ENCODE assay signal across 34 cellular contexts in the genomic region with DNA sequence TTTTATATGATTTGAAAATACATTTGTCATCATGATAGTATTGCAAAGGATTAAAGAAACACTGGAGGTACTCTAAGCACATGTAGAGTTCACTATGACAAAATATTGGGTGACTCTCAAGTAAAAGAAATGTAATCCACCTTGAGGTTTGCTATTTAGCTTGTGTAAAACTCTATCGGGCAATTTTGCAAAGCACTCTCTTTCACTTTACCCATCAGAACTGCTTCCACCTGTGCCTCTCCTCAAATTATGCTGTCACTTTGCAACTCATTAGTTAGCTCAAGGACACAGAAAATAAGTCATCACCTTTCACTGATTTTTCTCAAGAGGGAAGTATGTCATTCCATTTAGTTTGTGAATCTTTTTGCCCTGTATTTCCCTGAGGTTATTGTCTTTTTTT. TPM values are rescaled to one million over a fixed set of nuclear protein-coding genes. Genes with fewer than 3 reads are reported as not detected.
"Had no signal": no experiment of that assay in that cellular context is flagged by ENCODE, and none has a peak within 500 bp of the region (broad histone marks: within the 10 kb centered on the region; RNA-seq: fewer than 3 reads in every experiment).

No MANE protein-coding gene starts in this region.

- H3K27ac ChIP-seq: adrenal gland, body of pancreas, colonic mucosa, epithelial cell of prostate, esophagus squamous epithelium had no signal

- H3K27me3 ChIP-seq: adrenal gland, body of pancreas, colonic mucosa, esophagus squamous epithelium had no signal

- H3K4me1 ChIP-seq: body of pancreas, colonic mucosa, esophagus squamous epithelium had no signal

- H3K9me3 ChIP-seq: adrenal gland, body of pancreas, colonic mucosa, esophagus squamous epithelium had no signal

- DNase-seq: activated CD4-positive, alpha-beta memory T cell treated with anti-CD3 and anti-CD28 coated beads for 36 hours; activated CD4-positive, alpha-beta T cell treated with anti-CD3 and anti-CD28 coated beads for 36 hours; activated CD4-positive, alpha-beta T cell treated with anti-CD3 and anti-CD28 coated beads, Interleukin-2, amount 10 ng/mL, durations not matched to agents 24 days and 14 days; activated CD4-positive, CD25-positive, alpha-beta regulatory T cell; activated CD4-positive, CD25-positive, alpha-beta regulatory T cell treated with anti-CD3 and anti-CD28 coated beads, Interleukin-2, amount 50 U/mL, for 72 hours; activated CD8-positive, alpha-beta memory T cell treated with anti-CD3 and anti-CD28 coated beads, Interleukin-2, amount 10 ng/mL, durations not matched to agents 7 days and 5 days; activated CD8-positive, alpha-beta memory T cell treated with anti-CD3 and anti-CD28 coated beads, Interleukin-2, amount 50 U/mL, for 4 hours; activated CD8-positive, alpha-beta T cell treated with anti-CD3 and anti-CD28 coated beads, Interleukin-2, amount 10 ng/mL, durations not matched to agents 7 days and 5 days; activated effector memory CD4-positive, alpha-beta T cell treated with anti-CD3 and anti-CD28 coated beads, Interleukin-2, amount 50 U/mL, for 16 hours; activated naive CD4-positive, alpha-beta T cell treated with anti-CD3 and anti-CD28 coated beads for 36 hours; activated naive CD8-positive, alpha-beta T cell treated with anti-CD3 and anti-CD28 coated beads for 36 hours; activated naive CD8-positive, alpha-beta T cell treated with anti-CD3 and anti-CD28 coated beads, Interleukin-2, amount 50 U/mL, for 24 hours; activated T-cell treated with anti-CD3 and anti-CD28 coated beads, Interleukin-2, amount 50 U/mL, for 1 hour; activated T-cell treated with anti-CD3 and anti-CD28 coated beads, Interleukin-2, amount 50 U/mL, for 48 hours; adrenal gland; amygdala; aorta; body of pancreas; central memory CD4-positive, alpha-beta T cell; cerebellar nuclear complex; colonic mucosa; effector CD8-positive, alpha-beta T cell; esophagus squamous epithelium; foreskin melanocyte; head of caudate nucleus; T-helper 2 cell had no signal

- ATAC-seq: activated CD4-positive, alpha-beta T cell treated with anti-CD3 and anti-CD28 coated beads for 36 hours; activated CD8-positive, alpha-beta memory T cell treated with anti-CD3 and anti-CD28 coated beads, Interleukin-2, amount 10 ng/mL, durations not matched to agents 7 days and 5 days; activated CD8-positive, alpha-beta T cell treated with anti-CD3 and anti-CD28 coated beads, Interleukin-2, amount 10 ng/mL, durations not matched to agents 7 days and 5 days; activated naive CD8-positive, alpha-beta T cell treated with anti-CD3 and anti-CD28 coated beads, Interleukin-2, amount 50 U/mL, for 24 hours; body of pancreas had no signal

- H3K36me3 ChIP-seq: adrenal gland, colonic mucosa, esophagus squamous epithelium had no signal

- H3K4me3 ChIP-seq: adrenal gland, body of pancreas, colonic mucosa, esophagus squamous epithelium had no signal

RNA-seq across cellular contexts. Expression of a gene that starts 14.0 kb away (rescaled TPM):
- total RNA-seq: activated CD4-positive, alpha-beta memory T cell treated with anti-CD3 and anti-CD28 coated beads for 36 hours; activated CD4-positive, alpha-beta T cell treated with anti-CD3 and anti-CD28 coated beads for 36 hours; activated CD4-positive, alpha-beta T cell treated with anti-CD3 and anti-CD28 coated beads, Interleukin-2, amount 10 ng/mL, durations not matched to agents 24 days and 14 days; activated CD8-positive, alpha-beta memory T cell treated with anti-CD3 and anti-CD28 coated beads for 36 hours; activated CD8-positive, alpha-beta memory T cell treated with anti-CD3 and anti-CD28 coated beads, Interleukin-2, amount 10 ng/mL, durations not matched to agents 7 days and 5 days; activated CD8-positive, alpha-beta T cell treated with anti-CD3 and anti-CD28 coated beads, Interleukin-2, amount 10 ng/mL, durations not matched to agents 7 days and 5 days; activated naive CD4-positive, alpha-beta T cell treated with anti-CD3 and anti-CD28 coated beads for 36 hours; activated naive CD8-positive, alpha-beta T cell treated with anti-CD3 and anti-CD28 coated beads for 36 hours; activated T-helper 1 cell treated with anti-CD3 and anti-CD28 coated beads, Interleukin-12 subunit alpha, Interleukin-12 subunit beta, Interleukin-2, Interleukin-4 antibody, amounts not matched to agents 30 ng/mL and 10 ng/mL and 1 ng/mL, durations not matched to agents 14 hours and 24 hours and 36 hours; activated T-helper 2 cell treated with anti-CD3 and anti-CD28 coated beads, Interferon-gamma antibody, Interleukin-2, Interleukin-4, amounts not matched to agents 10 μg/mL and 5 μg/mL and 100 μg/mL, durations not matched to agents 14 hours and 24 hours and 36 hours; body of pancreas; colonic mucosa; dermis microvascular lymphatic vessel endothelial cell; endothelial cell of umbilical vein; esophagus squamous epithelium; fibroblast of lung; fibroblast of villous mesenchyme had no signal
- polyA plus RNA-seq: endothelial cell of umbilical vein, fibroblast of lung had no signal
